In genomic region chr11:125073616-125074483, GRCh38 we compare ENCODE assay signal across 22 cellular contexts. TPM values are rescaled to one million over a fixed set of nuclear protein-coding genes. Genes with fewer than 3 reads are reported as not detected.
DNase-seq lines count a peak whose midpoint lies in the region; ATAC-seq and TF ChIP-seq lines count a peak whose summit lies in the region.
"Had no signal": no experiment of that assay in that cellular context is flagged by ENCODE, and none has a peak within 500 bp of the region (broad histone marks: within the 10 kb centered on the region; RNA-seq: fewer than 3 reads in every experiment).

No MANE protein-coding gene starts in this region.

- DNase-seq in CD14-positive monocyte (ENCODE audit: low spot score) (no peak), activated B cell treated with CpG ODN at 0.5 μM for 24 hours (no peak), naive B cell (no peak), NCI-H748 (lab: John Stamatoyannopoulos, UW; ENCODE audit: unreplicated experiment) (no peak), glomerular visceral epithelial cell (ENCODE audit: extremely low spot score) (no peak)
- DNase-seq: activated CD4-positive, alpha-beta T cell treated with anti-CD3 and anti-CD28 coated beads for 4 hours; activated CD8-positive, alpha-beta memory T cell treated with anti-CD3 and anti-CD28 coated beads for 24 hours; activated gamma-delta T cell; activated T-cell treated with anti-CD3 and anti-CD28 coated beads, Interleukin-2, amount 50 U/mL, for 1 hour; CD4-positive, alpha-beta memory T cell; GDM1; naive thymus-derived CD4-positive, alpha-beta T cell; NCI-H146; NCI-H510A treated with DMSO at 0.1 percent for 48 hours; retina; stimulated activated CD4-positive, alpha-beta T cell treated with anti-CD3 and anti-CD28 coated beads, Interleukin-12 subunit alpha, Interleukin-12 subunit beta, amount 100 ng/mL, for 4 hours; stomach; T-cell; tibial artery had no signal

- intact Hi-C loops in CD14-positive monocyte (cut with micrococcal nuclease), result loop anchor here in 1 of 2 donors (5.0 kb wide), 1 partner anchor 38 kb away; the partner anchor contains the start of gene TMEM218
- intact Hi-C loops in activated B cell treated with CpG ODN at 0.5 μM for 24 hours (cut with micrococcal nuclease), result loop anchor here (5.0 to 10.0 kb wide), 8 partner anchors 37 to 1138 kb away; partner anchors contain the start of genes FAM118B, HYLS1, MSANTD2 and RPUSD4

- H3K27me3 Mint-ChIP-seq in CD14-positive monocyte (ENCODE audit: low read depth in 3 of 3), result peaks cover 0 to 8% (median 5%) of the 10 kb centered on the region in 3 donors
- H3K27me3 Mint-ChIP-seq in activated B cell treated with CpG ODN at 0.5 μM for 24 hours, result no peaks in the 10 kb centered on the region
- H3K27me3 Mint-ChIP-seq in naive B cell, result peaks cover 4 to 12% (median 6%) of the 10 kb centered on the region in 3 donors

- H3K9me3 Mint-ChIP-seq in CD14-positive monocyte (peaks cover 0 to 2% (median 0%) of the 10 kb centered on the region in 7 donors), activated B cell treated with CpG ODN at 0.5 μM for 24 hours (no peaks in the 10 kb centered on the region), naive B cell (no peaks in the 10 kb centered on the region)
- H3K9me3 Mint-ChIP-seq: CD4-positive, alpha-beta memory T cell; naive thymus-derived CD4-positive, alpha-beta T cell; T-cell had no signal

- H3K36me3 Mint-ChIP-seq in CD14-positive monocyte (peaks cover 55 to 76% of the 10 kb centered on the region in 2 donors), activated B cell treated with CpG ODN at 0.5 μM for 24 hours (ENCODE audit: low read depth) (no peaks in the 10 kb centered on the region), naive B cell (no peaks in the 10 kb centered on the region)
- H3K36me3 Mint-ChIP-seq: CD4-positive, alpha-beta memory T cell; naive thymus-derived CD4-positive, alpha-beta T cell; T-cell had no signal

- CTCF ChIA-PET in activated B cell treated with CpG ODN at 0.5 μM for 24 hours (lab: Charles Lee), result interaction anchor here (3.3 kb wide), 1 partner anchor 17 kb away, joined by 10 read pairs; no protein-coding TSS in a partner anchor

- H3K27ac Mint-ChIP-seq in CD14-positive monocyte (peak overlapping the region; percentile 63 to 100 (median 99)), activated B cell treated with CpG ODN at 0.5 μM for 24 hours (peak overlapping the region; percentile 91), naive B cell (peak overlapping the region; percentile 42 to 85 (median 66))
- H3K27ac Mint-ChIP-seq: CD4-positive, alpha-beta memory T cell; T-cell had no signal

- H3K4me1 Mint-ChIP-seq in CD14-positive monocyte, result peaks cover 81% of the 10 kb centered on the region
- peaks cover 60% of the 10 kb centered on the region for H3K4me1 Mint-ChIP-seq in activated B cell treated with CpG ODN at 0.5 μM for 24 hours
- H3K4me1 Mint-ChIP-seq in naive B cell, result peaks cover 46 to 59% (median 52%) of the 10 kb centered on the region in 3 donors

- ATAC-seq in GM18867 (IDR thresholded peaks at IDR 0.05; ENCODE audit: unreplicated experiment), result peak; percentile 21
- no peak for ATAC-seq in activated B cell treated with CpG ODN at 0.5 μM for 24 hours (ENCODE audit: low read depth)
- peak in 1 of 2 donors; percentile 20 for ATAC-seq in naive B cell (ENCODE audit: low read depth in 2 of 2)
- ATAC-seq in GM21619 (IDR thresholded peaks at IDR 0.05; ENCODE audit: unreplicated experiment), result no peak
- ATAC-seq in HG03196 (IDR thresholded peaks at IDR 0.05; ENCODE audit: unreplicated experiment), result no peak
- ATAC-seq: naive thymus-derived CD4-positive, alpha-beta T cell; T-cell had no signal

- TF ChIP-seq CTCF in CD14-positive monocyte (IDR thresholded peaks at IDR 0.05), result no peak
- no peak for TF ChIP-seq CTCF in activated B cell treated with CpG ODN at 0.5 μM for 24 hours (IDR thresholded peaks at IDR 0.05)

- H3K4me3 Mint-ChIP-seq in CD14-positive monocyte (no peak overlapping the region), activated B cell treated with CpG ODN at 0.5 μM for 24 hours (peak overlapping the region; percentile 32), naive B cell (peak overlapping the region in 4 of 8 donors; percentile 48 to 84 (median 56))
- H3K4me3 Mint-ChIP-seq: CD4-positive, alpha-beta memory T cell; T-cell had no signal

- POLR2A ChIA-PET in activated B cell treated with CpG ODN at 0.5 μM for 24 hours (lab: Charles Lee), result interaction anchor here (4.9 to 5.7 kb wide), 2 partner anchors 10 to 37 kb away, joined by 53 to 78 read pairs; partner anchors contain the start of genes SLC37A2 and TMEM218

RNA-seq across cellular contexts. Expression of gene SLC37A2, which starts 10.7 kb away (rescaled TPM):
- polyA plus RNA-seq in CD14-positive monocyte, result 10 to 100 TPM; 70.8 to 81.5 TPM
- total RNA-seq in activated B cell treated with CpG ODN at 0.5 μM for 24 hours, result 21.3 and 27.5 TPM in 2 replicates
- polyA plus RNA-seq in naive B cell (ENCODE audit: low read depth in 6 of 6), result 1 to 10 TPM in 4 of 6 donors, under 1 TPM in 2; 0.48 to 2.4 (median 1.8) TPM
- polyA plus RNA-seq: CD4-positive, alpha-beta memory T cell had no signal

RNA-seq across cellular contexts. Expression of gene TMEM218, which starts 37.6 kb away (rescaled TPM):
- 10 to 100 TPM; 55.7 to 57.7 TPM for polyA plus RNA-seq in CD14-positive monocyte
- 18.8 and 20.1 TPM in 2 replicates for total RNA-seq in activated B cell treated with CpG ODN at 0.5 μM for 24 hours
- polyA plus RNA-seq in naive B cell (ENCODE audit: low read depth in 6 of 6), result 10 to 100 TPM; 30.4 to 53.0 (median 36.7) TPM

Comparison
In these comparisons a context has a peak if more than half of its experiments do, and no peak if none do; other contexts are left out.
1. RNA of gene SLC37A2, which starts 10.7 kb away (polyA plus RNA-seq): 70.8 to 81.5 TPM in CD14-positive monocyte; 0.48 to 2.4 TPM in naive B cell; every median in the first group is over 10 times any median in the second.
2. Peak in every context shown above with its lines, with median percentiles within 50 percentile points of each other: H3K27ac Mint-ChIP-seq.